ENCODE assay signal across 14 cellular contexts in genomic region chr1:220711086-220711809, GRCh38. TPM values are rescaled to one million over a fixed set of nuclear protein-coding genes. Genes with fewer than 3 reads are reported as not detected.
DNase-seq lines count a peak whose midpoint lies in the region; ATAC-seq, FAIRE-seq and TF ChIP-seq lines count a peak whose summit lies in the region.
"Had no signal": no experiment of that assay in that cellular context is flagged by ENCODE, and none has a peak within 500 bp of the region (broad histone marks: within the 10 kb centered on the region; RNA-seq: fewer than 3 reads in every experiment).

No MANE protein-coding gene starts in this region.

- H3K4me3 ChIP-seq in BLaER1: no peak overlapping the region
- H3K4me3 ChIP-seq in OCI-LY3 (ENCODE audit: low read length): no peak overlapping the region
- no peak overlapping the region for H3K4me3 ChIP-seq in mesenchymal stem cell (ENCODE audit: insufficient read depth in 1 of 2, low read depth in 1 of 2, low read length in 2 of 2)
- H3K4me3 ChIP-seq: ascending aorta, tibial artery had no signal

- no peak overlapping the region for H2BK15ac ChIP-seq in mesenchymal stem cell (ENCODE audit: low read depth, poor library complexity, severe bottlenecking)

- H3K79me1 ChIP-seq in mesenchymal stem cell (replicated peaks; ENCODE audit: low read length, poor library complexity, severe bottlenecking): no peaks in the 10 kb centered on the region

- H3K36me3 ChIP-seq in BLaER1 (no peaks in the 10 kb centered on the region), OCI-LY3 (replicated peaks; ENCODE audit: low read depth, low read length) (no peaks in the 10 kb centered on the region), mesenchymal stem cell (ENCODE audit: control insufficient read depth in 1 of 2, insufficient read depth in 2 of 2, low read depth in 1 of 2, low read length in 2 of 2) (no peaks in the 10 kb centered on the region)
- H3K36me3 ChIP-seq: ascending aorta, tibial artery had no signal

- WGBS in mesenchymal stem cell: 92% methylated on average over 9 of the region's 9 CpGs

- peak overlapping the region; percentile 27 for H3K4me2 ChIP-seq in BLaER1
- peak overlapping the region; percentile 36 for H3K4me2 ChIP-seq in OCI-LY3 (ENCODE audit: low read length)
- H3K4me2 ChIP-seq in mesenchymal stem cell (ENCODE audit: low read length, poor library complexity, severe bottlenecking): no peak overlapping the region
- H3K4me2 ChIP-seq: KMS-11 had no signal

- no peaks in the 10 kb centered on the region for H4K20me1 ChIP-seq in BLaER1
- no peaks in the 10 kb centered on the region for H4K20me1 ChIP-seq in OCI-LY3 (ENCODE audit: insufficient read depth, low read length)

- H3K79me2 ChIP-seq in OCI-LY3 (ENCODE audit: low read length): no peaks in the 10 kb centered on the region

- no peak overlapping the region for H3K18ac ChIP-seq in mesenchymal stem cell (ENCODE audit: low read depth in 1 of 2, low read length in 2 of 2)

- ATAC-seq in GM19395 (IDR thresholded peaks at IDR 0.05; ENCODE audit: unreplicated experiment) (peak; percentile 84), HG03025 (IDR thresholded peaks at IDR 0.05; ENCODE audit: low FRiP score, unreplicated experiment) (peak; percentile 82)
- ATAC-seq: PC-3 had no signal

- peaks cover 23% of the 10 kb centered on the region for H3K9me3 ChIP-seq in BLaER1
- H3K9me3 ChIP-seq in OCI-LY3 (ENCODE audit: insufficient read depth, low read length): peaks cover 19% of the 10 kb centered on the region
- peaks cover 16% of the 10 kb centered on the region for H3K9me3 ChIP-seq in mesenchymal stem cell (ENCODE audit: control insufficient read depth, low read length)
- H3K9me3 ChIP-seq: ascending aorta, tibial artery had no signal

- H2AFZ ChIP-seq in OCI-LY3 (ENCODE audit: low read depth, low read length): peak overlapping the region; percentile 72; the same call in 1 of the 2 replicates
- H2AFZ ChIP-seq in mesenchymal stem cell (ENCODE audit: low read depth, low read length): no peak overlapping the region

- H3K27ac ChIP-seq in BLaER1: no peak overlapping the region
- no peak overlapping the region for H3K27ac ChIP-seq in OCI-LY3 (ENCODE audit: low read length)
- no peak overlapping the region for H3K27ac ChIP-seq in mesenchymal stem cell (ENCODE audit: low read length, poor library complexity, severe bottlenecking)
- H3K27ac ChIP-seq: ascending aorta, KMS-11, tibial artery had no signal

- H2BK5ac ChIP-seq in mesenchymal stem cell (ENCODE audit: low read depth, low read length, poor library complexity, severe bottlenecking): no peak overlapping the region

- no peak overlapping the region for H3K4ac ChIP-seq in mesenchymal stem cell (ENCODE audit: low read depth in 1 of 2, low read length in 2 of 2)

- no peak overlapping the region for H3K23ac ChIP-seq in mesenchymal stem cell (ENCODE audit: low read length in 2 of 2)

- no peak for FAIRE-seq in frontal cortex (lab: Jason Lieb, UNC)

- H2AK5ac ChIP-seq in mesenchymal stem cell (ENCODE audit: low read length, severe bottlenecking): no peak overlapping the region

- no peak overlapping the region for H3K14ac ChIP-seq in mesenchymal stem cell (ENCODE audit: low read length in 2 of 2)

- peaks cover 35% of the 10 kb centered on the region for H3K4me1 ChIP-seq in BLaER1
- H3K4me1 ChIP-seq in OCI-LY3 (ENCODE audit: low read length): peaks cover 31% of the 10 kb centered on the region
- H3K4me1 ChIP-seq in mesenchymal stem cell (ENCODE audit: control insufficient read depth, insufficient read depth, low read depth, low read length): no peaks in the 10 kb centered on the region
- H3K4me1 ChIP-seq: ascending aorta, tibial artery had no signal

- no peaks in the 10 kb centered on the region for H3K27me3 ChIP-seq in BLaER1
- no peaks in the 10 kb centered on the region for H3K27me3 ChIP-seq in OCI-LY3 (ENCODE audit: low read depth, low read length)
- peaks cover 0 to 7% of the 10 kb centered on the region in 2 experiments for H3K27me3 ChIP-seq in mesenchymal stem cell (ENCODE audit: control insufficient read depth in 1 of 2, insufficient read depth in 1 of 2, low read length in 2 of 2)
- H3K27me3 ChIP-seq: ascending aorta, tibial artery had no signal

- TF ChIP-seq CTCF in OCI-LY3 (IDR thresholded peaks at IDR 0.05; ENCODE audit: low read depth, low read length): no peak

- H2BK12ac ChIP-seq in mesenchymal stem cell (ENCODE audit: low read length in 2 of 2): no peak overlapping the region

- H4K8ac ChIP-seq in mesenchymal stem cell (ENCODE audit: low read length): no peak overlapping the region

- DNase-seq in NAMALWA (ENCODE audit: low spot score) (no peak), KG1 (lab: John Stamatoyannopoulos, UW) (no peak), frontal cortex (ENCODE audit: low spot score in 2 of 2) (no peak), mesenchymal stem cell (no peak)
- DNase-seq: activated CD4-positive, alpha-beta T cell treated with anti-CD3 and anti-CD28 coated beads, Interleukin-2, amount 10 ng/mL, durations not matched to agents 7 days and 5 days; PC-3; stimulated activated CD4-positive, alpha-beta T cell treated with anti-CD3 and anti-CD28 coated beads, Interleukin-15, amount 100 ng/mL, for 24 hours; tibial artery had no signal

- no peak overlapping the region for H4K91ac ChIP-seq in mesenchymal stem cell (ENCODE audit: low read length)

- H2BK120ac ChIP-seq in mesenchymal stem cell (ENCODE audit: low read depth, low read length): no peak overlapping the region

- H3K9ac ChIP-seq in BLaER1 (no peak overlapping the region), OCI-LY3 (ENCODE audit: low read length) (no peak overlapping the region), mesenchymal stem cell (ENCODE audit: low read length) (no peak overlapping the region)
- H3K9ac ChIP-seq: KMS-11 had no signal

RNA-seq across cellular contexts. Expression of gene C1orf115, which starts 21.1 kb away (rescaled TPM):
- total RNA-seq in frontal cortex: 60.7 TPM
- polyA plus RNA-seq in mesenchymal stem cell (2013, experiment 1 of 2): 3.3 TPM
- polyA plus RNA-seq in mesenchymal stem cell (2013, experiment 2 of 2): 3.3 TPM

RNA-seq across cellular contexts. Expression of gene MTARC2, which starts 36.9 kb away (rescaled TPM):
- 7.3 TPM for total RNA-seq in frontal cortex
- 5.3 TPM for polyA plus RNA-seq in mesenchymal stem cell (2013, experiment 1 of 2)
- polyA plus RNA-seq in mesenchymal stem cell (2013, experiment 2 of 2): 5.4 TPM
- total RNA-seq: activated CD4-positive, alpha-beta T cell treated with anti-CD3 and anti-CD28 coated beads, Interleukin-2, amount 10 ng/mL, durations not matched to agents 7 days and 5 days had no signal
